ENCODE assay signal across 8 cellular contexts in genomic region chr9:37474438-37474837, GRCh38.
"Had no signal": no experiment of that assay in that cellular context is flagged by ENCODE, and none has a peak within 500 bp of the region (broad histone marks: within the 10 kb centered on the region; RNA-seq: fewer than 3 reads in every experiment).

No MANE protein-coding gene starts in this region.

- FAIRE-seq: HTR-8/SVneo had no signal

- H3K9ac ChIP-seq: KMS-11 had no signal

- H3K27ac Mint-ChIP-seq: GM23338 had no signal

- H3K4me3 ChIP-seq: GM23338, HAP-1 had no signal

- H3K4me2 ChIP-seq: GM23338, KMS-11 had no signal

- H3K4me3 Mint-ChIP-seq: GM23338 had no signal

- ATAC-seq: GM23338, HCT116 had no signal

- H3K36me3 ChIP-seq: HAP-1 had no signal

- DNase-seq: H7, IMR-90, KBM-7 had no signal

- H3K27ac ChIP-seq: KMS-11 had no signal
